ENCODE assay signal across 9 cellular contexts in the genomic region with DNA sequence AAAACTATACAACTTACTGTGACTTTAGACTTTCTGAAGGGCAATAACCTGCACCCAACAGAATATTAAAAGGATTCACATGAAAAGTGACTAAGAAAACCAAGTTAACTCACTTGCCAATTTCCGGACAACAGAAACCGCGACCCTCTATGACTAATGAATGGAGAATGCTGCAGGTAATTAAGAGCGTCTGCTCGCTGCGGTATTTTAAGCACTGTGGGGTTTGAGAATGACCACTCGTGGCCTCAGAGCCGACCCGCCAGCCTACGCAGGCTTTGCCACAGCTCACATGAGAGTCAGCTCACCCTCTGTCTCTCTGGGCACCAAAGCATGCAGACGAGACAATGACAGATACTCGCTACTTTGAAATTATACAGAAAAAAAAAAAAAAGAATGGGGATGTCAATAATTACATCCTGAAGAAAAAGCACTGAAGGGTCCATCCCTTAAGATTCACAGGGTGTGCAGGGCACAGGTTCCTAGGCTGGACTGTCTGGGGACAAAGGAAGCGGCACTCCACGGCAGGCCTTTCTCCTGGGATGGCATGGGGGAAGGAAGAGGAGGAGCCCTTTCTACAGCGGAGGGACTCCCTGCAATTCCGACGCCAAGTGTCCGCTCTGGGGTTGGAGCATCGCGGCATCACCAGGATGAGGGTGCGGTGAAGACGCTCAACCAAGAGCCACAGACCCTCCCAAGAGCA. TPM values are rescaled to one million over a fixed set of nuclear protein-coding genes. Genes with fewer than 3 reads are reported as not detected.
DNase-seq lines count a peak whose midpoint lies in the region; ATAC-seq and TF ChIP-seq lines count a peak whose summit lies in the region.
"Had no signal": no experiment of that assay in that cellular context is flagged by ENCODE, and none has a peak within 500 bp of the region (broad histone marks: within the 10 kb centered on the region; RNA-seq: fewer than 3 reads in every experiment).

No MANE protein-coding gene starts in this region.

- H3K4me1 ChIP-seq in tibial nerve, result peaks cover 0 to 59% (median 14%) of the 10 kb centered on the region in 4 donors

- H3K36me3 ChIP-seq in tibial nerve, result peaks cover 0 to 59% (median 0%) of the 10 kb centered on the region in 3 donors

- TF ChIP-seq EP300 in tibial nerve (IDR thresholded peaks at IDR 0.05), result no peak

- TF ChIP-seq CTCF in tibial nerve (IDR thresholded peaks at IDR 0.05), result no peak

- H3K4me3 ChIP-seq in tibial nerve, result no peak overlapping the region
- H3K4me3 ChIP-seq: BLaER1 treated with 17β-estradiol and CSF1 and Interleukin-3, amounts not matched to agents 10 nM and 100 nM had no signal

- H3K27me3 ChIP-seq in tibial nerve, result no peaks in the 10 kb centered on the region

- ATAC-seq in activated CD4-positive, alpha-beta T cell treated with anti-CD3 and anti-CD28 coated beads for 36 hours, result peak; percentile 63
- ATAC-seq in GM18519 (IDR thresholded peaks at IDR 0.05; ENCODE audit: low FRiP score, unreplicated experiment), result no peak

- WGBS in tibial nerve, 2 donors, result 62% methylated on average over 22 of the region's 22 CpGs

- no peaks in the 10 kb centered on the region for H3K9me3 Mint-ChIP-seq in activated CD4-positive, alpha-beta T cell treated with anti-CD3 and anti-CD28 coated beads for 36 hours (ENCODE audit: low read depth)
- H3K9me3 Mint-ChIP-seq in activated CD4-positive, alpha-beta T cell treated with anti-CD3 and anti-CD28 coated beads, Interleukin-2, amount 10 ng/mL, durations not matched to agents 7 days and 5 days, result no peaks in the 10 kb centered on the region

- peaks cover 23% of the 10 kb centered on the region for H3K36me3 Mint-ChIP-seq in activated CD4-positive, alpha-beta T cell treated with anti-CD3 and anti-CD28 coated beads for 36 hours (ENCODE audit: low read depth)
- no peaks in the 10 kb centered on the region for H3K36me3 Mint-ChIP-seq in activated CD4-positive, alpha-beta T cell treated with anti-CD3 and anti-CD28 coated beads, Interleukin-2, amount 10 ng/mL, durations not matched to agents 7 days and 5 days (ENCODE audit: low read depth)

- no peaks in the 10 kb centered on the region for H3K27me3 Mint-ChIP-seq in activated CD4-positive, alpha-beta T cell treated with anti-CD3 and anti-CD28 coated beads for 36 hours
- no peaks in the 10 kb centered on the region for H3K27me3 Mint-ChIP-seq in activated CD4-positive, alpha-beta T cell treated with anti-CD3 and anti-CD28 coated beads, Interleukin-2, amount 10 ng/mL, durations not matched to agents 7 days and 5 days

- CTCF ChIA-PET in activated CD4-positive, alpha-beta T cell treated with anti-CD3 and anti-CD28 coated beads for 36 hours (lab: Charles Lee), result no interaction called here
- CTCF ChIA-PET in activated CD4-positive, alpha-beta T cell treated with anti-CD3 and anti-CD28 coated beads, Interleukin-2, amount 10 ng/mL, durations not matched to agents 7 days and 5 days (lab: Charles Lee), result interaction anchor here (0.6 kb wide), 1 partner anchor 69 kb away, joined by 3 read pairs; no protein-coding TSS in a partner anchor

- H3K4me3 Mint-ChIP-seq in activated CD4-positive, alpha-beta T cell treated with anti-CD3 and anti-CD28 coated beads for 36 hours, result no peak overlapping the region
- no peak overlapping the region for H3K4me3 Mint-ChIP-seq in activated CD4-positive, alpha-beta T cell treated with anti-CD3 and anti-CD28 coated beads, Interleukin-2, amount 10 ng/mL, durations not matched to agents 7 days and 5 days

- no peak overlapping the region for H3K27ac Mint-ChIP-seq in activated CD4-positive, alpha-beta T cell treated with anti-CD3 and anti-CD28 coated beads for 36 hours
- H3K27ac Mint-ChIP-seq in activated CD4-positive, alpha-beta T cell treated with anti-CD3 and anti-CD28 coated beads, Interleukin-2, amount 10 ng/mL, durations not matched to agents 7 days and 5 days, result no peak overlapping the region

- H3K9me3 ChIP-seq in tibial nerve, result no peaks in the 10 kb centered on the region
- H3K9me3 ChIP-seq: BLaER1 treated with 17β-estradiol and CSF1 and Interleukin-3, amounts not matched to agents 10 nM and 100 nM had no signal

- intact Hi-C loops in activated CD4-positive, alpha-beta T cell treated with anti-CD3 and anti-CD28 coated beads for 36 hours (cut with DNase I, micrococcal nuclease), result no loop called here

- in situ Hi-C loops in G401 (cut with HindIII; ENCODE audit: low sequenced_read_pairs), result no loop called here

- POLR2A ChIA-PET in activated CD4-positive, alpha-beta T cell treated with anti-CD3 and anti-CD28 coated beads for 36 hours (lab: Charles Lee), result interaction anchor here (1.4 kb wide), 1 partner anchor 21 kb away, joined by 6 read pairs; no protein-coding TSS in a partner anchor
- POLR2A ChIA-PET in activated CD4-positive, alpha-beta T cell treated with anti-CD3 and anti-CD28 coated beads, Interleukin-2, amount 10 ng/mL, durations not matched to agents 7 days and 5 days (lab: Charles Lee), result no interaction called here

- peak; percentile 64 for DNase-seq in activated CD4-positive, alpha-beta T cell treated with anti-CD3 and anti-CD28 coated beads for 36 hours
- no peak for DNase-seq in activated CD4-positive, alpha-beta T cell treated with anti-CD3 and anti-CD28 coated beads, Interleukin-2, amount 10 ng/mL, durations not matched to agents 7 days and 5 days
- peak; percentile 16 for DNase-seq in activated CD4-positive, alpha-beta T cell treated with anti-CD3 and anti-CD28 coated beads, Interleukin-2, amount 50 U/mL, for 1 hour
- peak; percentile 84 for DNase-seq in hepatic stellate cell (ENCODE audit: low spot score)
- peak; percentile 95 for DNase-seq in stromal cell of bone marrow (ENCODE audit: low read depth)
- DNase-seq in tibial nerve (ENCODE audit: low spot score in 2 of 2), result no peak
- DNase-seq in G401 (ENCODE audit: low spot score), result no peak

- TF ChIP-seq POLR2A in tibial nerve (IDR thresholded peaks at IDR 0.05), result no peak

- H3K4me1 Mint-ChIP-seq in activated CD4-positive, alpha-beta T cell treated with anti-CD3 and anti-CD28 coated beads for 36 hours, result peaks cover 26% of the 10 kb centered on the region
- H3K4me1 Mint-ChIP-seq in activated CD4-positive, alpha-beta T cell treated with anti-CD3 and anti-CD28 coated beads, Interleukin-2, amount 10 ng/mL, durations not matched to agents 7 days and 5 days, result peaks cover 13% of the 10 kb centered on the region

- peak overlapping the region in 2 of 4 donors; percentile 14 to 30 for H3K27ac ChIP-seq in tibial nerve
- H3K27ac ChIP-seq: BLaER1 treated with 17β-estradiol and CSF1 and Interleukin-3, amounts not matched to agents 10 nM and 100 nM had no signal

RNA-seq across cellular contexts. Expression of a gene that starts 35.0 kb away (rescaled TPM):
- total RNA-seq in activated CD4-positive, alpha-beta T cell treated with anti-CD3 and anti-CD28 coated beads for 36 hours, result 10 to 100 TPM; 10.1 to 12.9 TPM
- total RNA-seq in activated CD4-positive, alpha-beta T cell treated with anti-CD3 and anti-CD28 coated beads, Interleukin-2, amount 10 ng/mL, durations not matched to agents 7 days and 5 days, result 1 to 10 TPM; 7.6 to 7.9 TPM
- 10 to 100 TPM; 15.3 to 45.8 (median 25.8) TPM for total RNA-seq in tibial nerve
- total RNA-seq in G401 (2014; rRNA removed; shearing (Covaris generic)), result 10.9 and 12.9 TPM in 2 replicates

Comparison
In these comparisons a context has a peak if more than half of its experiments do, and no peak if none do; other contexts are left out.
1. DNase-seq: peak in activated CD4-positive, alpha-beta T cell treated with anti-CD3 and anti-CD28 coated beads for 36 hours (single experiment), activated CD4-positive, alpha-beta T cell treated with anti-CD3 and anti-CD28 coated beads, Interleukin-2, amount 50 U/mL, for 1 hour (single experiment), hepatic stellate cell (single experiment) and stromal cell of bone marrow (single experiment); none in activated CD4-positive, alpha-beta T cell treated with anti-CD3 and anti-CD28 coated beads, Interleukin-2, amount 10 ng/mL, durations not matched to agents 7 days and 5 days (single experiment), tibial nerve (0 of 2) and G401 (single experiment).